In the genomic region with DNA sequence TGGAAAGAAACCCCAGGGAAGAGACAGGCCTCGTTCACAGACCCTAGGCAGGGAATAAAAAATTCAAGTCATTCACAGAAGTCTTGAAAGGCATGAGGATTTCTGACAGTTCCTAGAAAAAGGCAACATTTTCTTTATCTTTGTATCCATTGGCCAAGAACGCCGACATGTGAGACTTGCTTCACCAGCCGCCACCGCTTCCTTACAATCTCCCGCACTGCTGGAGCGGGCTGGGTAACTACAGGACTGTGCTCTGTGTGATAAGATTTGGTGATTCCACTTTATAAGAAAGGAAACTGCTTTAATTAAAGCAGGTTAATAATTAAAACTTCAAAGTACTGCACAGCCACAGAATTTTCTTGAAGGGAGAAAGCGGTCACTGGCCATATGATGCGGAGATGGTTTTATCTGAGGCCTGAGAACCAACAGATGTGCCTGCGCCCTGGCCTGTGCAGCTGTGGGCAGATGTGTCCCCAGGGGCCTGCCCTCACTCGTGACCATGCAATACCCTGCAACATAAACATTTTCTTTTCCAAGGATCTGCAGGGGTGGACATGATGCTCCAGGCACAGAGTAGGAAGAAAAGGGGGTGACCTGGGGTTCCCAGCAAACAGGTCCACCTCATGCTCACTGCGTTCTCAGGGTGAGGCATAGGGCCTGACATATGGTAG, we compare ENCODE assay signal across 1 cellular context.
TF ChIP-seq lines count a peak whose summit lies in the region.

No MANE protein-coding gene starts in this region.

TF ChIP-seq in GM12878, 131 proteins besides CTCF, POLR2A, EP300 and RAD21:
- TF ChIP-seq POLR2AphosphoS5 (IDR thresholded peaks at IDR 0.05; ENCODE audit: low read length) (0 out of 2 replicates have a peak, but pooled peaks have one; percentile 21), HDAC2 (IDR thresholded peaks at IDR 0.05) (no peak)
